13 cellular contexts compared by ENCODE assay signal in genomic region chr20:58993332-58994248, GRCh38. TPM values are rescaled to one million over a fixed set of nuclear protein-coding genes. Genes with fewer than 3 reads are reported as not detected.
DNase-seq lines count a peak whose midpoint lies in the region; ATAC-seq and TF ChIP-seq lines count a peak whose summit lies in the region.
"Had no signal": no experiment of that assay in that cellular context is flagged by ENCODE, and none has a peak within 500 bp of the region (broad histone marks: within the 10 kb centered on the region; RNA-seq: fewer than 3 reads in every experiment).

No MANE protein-coding gene starts in this region.

- H3K9me3 Mint-ChIP-seq in activated T-cell treated with anti-CD3 and anti-CD28 coated beads, Interleukin-2, amount 50 U/mL, for 24 hours: no peaks in the 10 kb centered on the region
- H3K9me3 Mint-ChIP-seq in stimulated activated memory B cell treated with anti-CD40 and anti-IgM and Interleukin-4, amounts not matched to agents 10 μg/mL and 1 μg/mL and 100 μg/mL, for 72 hours: no peaks in the 10 kb centered on the region
- H3K9me3 Mint-ChIP-seq: activated T-cell treated with anti-CD3 and anti-CD28 coated beads, Interleukin-2, amount 50 U/mL, for 4 hours had no signal

- H3K36me3 ChIP-seq in esophagus squamous epithelium: peaks cover 35 to 100% (median 43%) of the 10 kb centered on the region in 3 donors

- no peak for DNase-seq in activated T-cell treated with anti-CD3 and anti-CD28 coated beads, Interleukin-2, amount 50 U/mL, for 24 hours
- no peak for DNase-seq in activated T-cell treated with anti-CD3 and anti-CD28 coated beads, Interleukin-2, amount 50 U/mL, for 48 hours
- peak; percentile 23 for DNase-seq in NCI-H2196 (lab: John Stamatoyannopoulos, UW; ENCODE audit: unreplicated experiment)
- peak; percentile 9 for DNase-seq in choroid plexus epithelial cell (ENCODE audit: low read depth)
- DNase-seq in stimulated activated naive CD4-positive, alpha-beta T cell treated with Interleukin-2 at 50 U/mL for 16 hours (lab: John Stamatoyannopoulos, UW): no peak
- DNase-seq in esophagus squamous epithelium (lab: John Stamatoyannopoulos, UW): no peak
- no peak for DNase-seq in stimulated activated CD4-positive, alpha-beta T cell treated with anti-CD3 and anti-CD28 coated beads, Interleukin-4, amount 100 ng/mL, for 1 hour
- DNase-seq: activated T-cell treated with anti-CD3 and anti-CD28 coated beads, Interleukin-2, amount 50 U/mL, for 4 hours; NCI-H2029 had no signal

- no peaks in the 10 kb centered on the region for H3K9me3 ChIP-seq in esophagus squamous epithelium
- H3K9me3 ChIP-seq: ascending aorta, transverse colon had no signal

- TF ChIP-seq POLR2A in esophagus squamous epithelium (IDR thresholded peaks at IDR 0.05): no peak

- H3K4me1 ChIP-seq in esophagus squamous epithelium: no peaks in the 10 kb centered on the region
- H3K4me1 ChIP-seq: ascending aorta, transverse colon had no signal

- peak overlapping the region; percentile 37 for H3K27ac Mint-ChIP-seq in activated T-cell treated with anti-CD3 and anti-CD28 coated beads, Interleukin-2, amount 50 U/mL, for 24 hours
- H3K27ac Mint-ChIP-seq in stimulated activated memory B cell treated with anti-CD40 and anti-IgM and Interleukin-4, amounts not matched to agents 10 μg/mL and 1 μg/mL and 100 μg/mL, for 72 hours: peak overlapping the region; percentile 36

- WGBS in esophagus squamous epithelium, 2 donors: 79 to 84% methylated on average over 18 to 21 of the region's 23 CpGs

- no peak overlapping the region for H3K27ac ChIP-seq in esophagus squamous epithelium
- H3K27ac ChIP-seq: transverse colon had no signal

- H3K36me3 Mint-ChIP-seq in activated T-cell treated with anti-CD3 and anti-CD28 coated beads, Interleukin-2, amount 50 U/mL, for 24 hours (ENCODE audit: low read depth): peaks cover 95% of the 10 kb centered on the region
- peaks cover 91% of the 10 kb centered on the region for H3K36me3 Mint-ChIP-seq in stimulated activated memory B cell treated with anti-CD40 and anti-IgM and Interleukin-4, amounts not matched to agents 10 μg/mL and 1 μg/mL and 100 μg/mL, for 72 hours

- TF ChIP-seq CTCF in choroid plexus epithelial cell (conservative IDR thresholded peaks at IDR 0.05; ENCODE audit: low read depth, low read length): no peak
- no peak for TF ChIP-seq CTCF in esophagus squamous epithelium (IDR thresholded peaks at IDR 0.05)

- ATAC-seq in stimulated activated memory B cell treated with anti-CD40 and anti-IgM and Interleukin-4, amounts not matched to agents 10 μg/mL and 1 μg/mL and 100 μg/mL, for 72 hours: peak; percentile 60
- ATAC-seq: activated T-cell treated with anti-CD3 and anti-CD28 coated beads, Interleukin-2, amount 50 U/mL, for 4 hours had no signal

- H3K27me3 Mint-ChIP-seq in activated T-cell treated with anti-CD3 and anti-CD28 coated beads, Interleukin-2, amount 50 U/mL, for 24 hours: no peaks in the 10 kb centered on the region
- H3K27me3 Mint-ChIP-seq in stimulated activated memory B cell treated with anti-CD40 and anti-IgM and Interleukin-4, amounts not matched to agents 10 μg/mL and 1 μg/mL and 100 μg/mL, for 72 hours: no peaks in the 10 kb centered on the region

- intact Hi-C loops in esophagus squamous epithelium (cut with DNase I): no loop called here

- peaks cover 2% of the 10 kb centered on the region for H3K4me1 Mint-ChIP-seq in activated T-cell treated with anti-CD3 and anti-CD28 coated beads, Interleukin-2, amount 50 U/mL, for 24 hours (ENCODE audit: low read depth)
- peaks cover 49% of the 10 kb centered on the region for H3K4me1 Mint-ChIP-seq in stimulated activated memory B cell treated with anti-CD40 and anti-IgM and Interleukin-4, amounts not matched to agents 10 μg/mL and 1 μg/mL and 100 μg/mL, for 72 hours

- no peak overlapping the region for H3K4me3 Mint-ChIP-seq in activated T-cell treated with anti-CD3 and anti-CD28 coated beads, Interleukin-2, amount 50 U/mL, for 24 hours
- no peak overlapping the region for H3K4me3 Mint-ChIP-seq in stimulated activated memory B cell treated with anti-CD40 and anti-IgM and Interleukin-4, amounts not matched to agents 10 μg/mL and 1 μg/mL and 100 μg/mL, for 72 hours
- H3K4me3 Mint-ChIP-seq: activated T-cell treated with anti-CD3 and anti-CD28 coated beads, Interleukin-2, amount 50 U/mL, for 4 hours had no signal

- H3K4me3 ChIP-seq in choroid plexus epithelial cell (ENCODE audit: low read depth, low read length): no peak overlapping the region
- H3K4me3 ChIP-seq in esophagus squamous epithelium: no peak overlapping the region
- H3K4me3 ChIP-seq: ascending aorta, transverse colon had no signal

- no peaks in the 10 kb centered on the region for H3K27me3 ChIP-seq in esophagus squamous epithelium
- H3K27me3 ChIP-seq: ascending aorta, transverse colon had no signal

RNA-seq across cellular contexts. Expression of gene NELFCD, which starts 12.5 kb away (rescaled TPM):
- 10 to 100 TPM; 40.5 to 64.3 (median 49.9) TPM for total RNA-seq in esophagus squamous epithelium

RNA-seq across cellular contexts. Expression of gene CTSZ, which starts 13.5 kb away (rescaled TPM):
- total RNA-seq in esophagus squamous epithelium: 10 to 100 TPM; 22.3 to 89.7 (median 57.2) TPM

RNA-seq across cellular contexts. Expression of gene TUBB1, which starts 25.6 kb away (rescaled TPM):
- total RNA-seq in esophagus squamous epithelium: under 1 TPM in 1 of 4 donors, not detected in 3; 0.19 TPM
- total RNA-seq: activated T-cell treated with anti-CD3 and anti-CD28 coated beads, Interleukin-2, amount 50 U/mL, for 4 hours; ascending aorta; LHCN-M2; transverse colon had no signal

RNA-seq across cellular contexts. Expression of gene ATP5F1E, which starts 38.5 kb away (rescaled TPM):
- total RNA-seq in esophagus squamous epithelium: 10 to 100 TPM; 11.6 to 35.5 (median 26.0) TPM

RNA-seq across cellular contexts. Expression of gene PRELID3B, which starts 49.0 kb away (rescaled TPM):
- 10 to 100 TPM; 44.7 to 73.1 (median 68.5) TPM for total RNA-seq in esophagus squamous epithelium

Comparison
In these comparisons a context has a peak if more than half of its experiments do, and no peak if none do; other contexts are left out.
1. DNase-seq: peak in NCI-H2196 (single experiment) and choroid plexus epithelial cell (single experiment); none in activated T-cell treated with anti-CD3 and anti-CD28 coated beads, Interleukin-2, amount 50 U/mL, for 24 hours (single experiment), activated T-cell treated with anti-CD3 and anti-CD28 coated beads, Interleukin-2, amount 50 U/mL, for 48 hours (0 of 2), stimulated activated naive CD4-positive, alpha-beta T cell treated with Interleukin-2 at 50 U/mL for 16 hours (single experiment), esophagus squamous epithelium (single experiment) and stimulated activated CD4-positive, alpha-beta T cell treated with anti-CD3 and anti-CD28 coated beads, Interleukin-4, amount 100 ng/mL, for 1 hour (single experiment).